Comparison of ENCODE assay signal across 8 cellular contexts in genomic region chr17:1590031-1590746, GRCh38. TPM values are rescaled to one million over a fixed set of nuclear protein-coding genes. Genes with fewer than 3 reads are reported as not detected.
A peak's percentile ranks its signal among the peaks of the same experiment; 100 is the strongest.
DNase-seq lines count a peak whose midpoint lies in the region; ATAC-seq and TF ChIP-seq lines count a peak whose summit lies in the region.

No MANE protein-coding gene starts in this region.

- peak; percentile 90 for ATAC-seq in Right ventricle myocardium inferior

- H3K36me3 ChIP-seq in smooth muscle cell (ENCODE audit: low read depth) = no peaks in the 10 kb centered on the region
- no peaks in the 10 kb centered on the region for H3K36me3 ChIP-seq in BE2C

- H3F3A ChIP-seq in smooth muscle cell (ENCODE audit: low read depth) = peaks cover 6% of the 10 kb centered on the region

- peak; percentile 78 for DNase-seq in Right ventricle myocardium inferior (ENCODE audit: missing footprints)
- DNase-seq in cardiac septum (ENCODE audit: low spot score) = no peak
- DNase-seq in T1000 (lab: John Stamatoyannopoulos, UW) = peak; percentile 77
- DNase-seq in glomerular visceral epithelial cell (ENCODE audit: extremely low spot score) = peak; percentile 87
- DNase-seq in smooth muscle cell (lab: John Stamatoyannopoulos, UW; ENCODE audit: unreplicated experiment) = peak; percentile 45
- DNase-seq in activated CD8-positive, alpha-beta memory T cell treated with anti-CD3 and anti-CD28 coated beads, Interleukin-2, amount 50 U/mL, for 4 hours = no peak
- DNase-seq in BE2C = no peak
- DNase-seq in NCI-H1694 treated with DMSO at 0.1 percent for 48 hours (lab: John Stamatoyannopoulos, UW) = no peak

- H3K4me3 ChIP-seq in smooth muscle cell = no peak overlapping the region
- H3K4me3 ChIP-seq in BE2C (ENCODE audit: low read depth, low read length) = no peak overlapping the region

- peak overlapping the region; percentile 76 for H3K9ac ChIP-seq in smooth muscle cell (ENCODE audit: low read depth)

- H3K27ac ChIP-seq in smooth muscle cell (ENCODE audit: low read depth) = peak overlapping the region; percentile 90

- peak overlapping the region; percentile 78 for H3K4me2 ChIP-seq in smooth muscle cell

- TF ChIP-seq CTCF in smooth muscle cell (IDR thresholded peaks at IDR 0.05; ENCODE audit: borderline replicate concordance, insufficient read depth, poor library complexity, severe bottlenecking) (no peak), BE2C (IDR thresholded peaks at IDR 0.05; ENCODE audit: low read depth, low read length) (no peak)

- intact Hi-C loops in Right ventricle myocardium inferior (cut with DNase I) = no loop called here
- intact Hi-C loops in cardiac septum (cut with DNase I) = no loop called here

- H4K20me1 ChIP-seq in smooth muscle cell (ENCODE audit: low read depth) = no peaks in the 10 kb centered on the region

- H3K9me3 ChIP-seq in smooth muscle cell (replicated peaks; ENCODE audit: low read depth) (no peaks in the 10 kb centered on the region), BE2C (no peaks in the 10 kb centered on the region)

- no peak overlapping the region for H2AFZ ChIP-seq in smooth muscle cell (ENCODE audit: low read depth)

- 12% methylated on average over 19 of the region's 19 CpGs for WGBS in smooth muscle cell (ENCODE audit: low lambda C conversion rate)

- H3K79me2 ChIP-seq in smooth muscle cell (ENCODE audit: low read depth) = no peaks in the 10 kb centered on the region

- H3K27me3 ChIP-seq in smooth muscle cell (ENCODE audit: low read depth) = no peaks in the 10 kb centered on the region
- no peaks in the 10 kb centered on the region for H3K27me3 ChIP-seq in BE2C

- peaks cover 7% of the 10 kb centered on the region for H3K4me1 ChIP-seq in smooth muscle cell (ENCODE audit: low read depth)
- H3K4me1 ChIP-seq in BE2C = no peaks in the 10 kb centered on the region

RNA-seq across cellular contexts. Expression of gene PITPNA, which starts 27.6 kb away (rescaled TPM):
- total RNA-seq in Right ventricle myocardium inferior (52.9 TPM), cardiac septum (49.9 TPM), smooth muscle cell (14.4 and 26.9 TPM in 2 replicates)
- polyA plus RNA-seq in smooth muscle cell = 42.7 and 47.2 TPM in 2 replicates
- 19.3 TPM for polyA plus RNA-seq in BE2C (2012; ENCODE audit: insufficient read depth, insufficient read length, low read depth)

RNA-seq across cellular contexts. Expression of gene SLC43A2, which starts 38.4 kb away (rescaled TPM):
- total RNA-seq in Right ventricle myocardium inferior = 5.5 TPM
- total RNA-seq in cardiac septum = 4.8 TPM
- 3.8 and 4.4 TPM in 2 replicates for total RNA-seq in smooth muscle cell
- polyA plus RNA-seq in smooth muscle cell = 5.3 and 7.1 TPM in 2 replicates
- 8.0 TPM for polyA plus RNA-seq in BE2C (2012; ENCODE audit: insufficient read depth, insufficient read length, low read depth)

RNA-seq across cellular contexts. Expression of gene SCARF1, which starts 55.3 kb away (rescaled TPM):
- total RNA-seq in Right ventricle myocardium inferior (12.4 TPM), cardiac septum (10.9 TPM), smooth muscle cell (0.45 and 0.63 TPM in 2 replicates)
- polyA plus RNA-seq in smooth muscle cell = 0.11 and 0.65 TPM in 2 replicates
- 0.17 TPM for polyA plus RNA-seq in BE2C (2012; ENCODE audit: insufficient read depth, insufficient read length, low read depth)

RNA-seq across cellular contexts. Expression of gene RILP, which starts 59.5 kb away (rescaled TPM):
- total RNA-seq in Right ventricle myocardium inferior = 73.0 TPM
- total RNA-seq in cardiac septum = 49.8 TPM
- 5.1 and 8.4 TPM in 2 replicates for total RNA-seq in smooth muscle cell
- polyA plus RNA-seq in smooth muscle cell = 7.4 and 7.7 TPM in 2 replicates
- polyA plus RNA-seq in BE2C (2012; ENCODE audit: insufficient read depth, insufficient read length, low read depth) = 1.1 TPM

Comparison
In these comparisons a context has a peak if more than half of its experiments do, and no peak if none do; other contexts are left out.
1. DNase-seq: peak in Right ventricle myocardium inferior (single experiment), T1000 (single experiment), glomerular visceral epithelial cell (single experiment) and smooth muscle cell (single experiment); none in cardiac septum (single experiment), activated CD8-positive, alpha-beta memory T cell treated with anti-CD3 and anti-CD28 coated beads, Interleukin-2, amount 50 U/mL, for 4 hours (single experiment), BE2C (single experiment) and NCI-H1694 treated with DMSO at 0.1 percent for 48 hours (single experiment).